9 cellular contexts compared by ENCODE assay signal in the genomic region with DNA sequence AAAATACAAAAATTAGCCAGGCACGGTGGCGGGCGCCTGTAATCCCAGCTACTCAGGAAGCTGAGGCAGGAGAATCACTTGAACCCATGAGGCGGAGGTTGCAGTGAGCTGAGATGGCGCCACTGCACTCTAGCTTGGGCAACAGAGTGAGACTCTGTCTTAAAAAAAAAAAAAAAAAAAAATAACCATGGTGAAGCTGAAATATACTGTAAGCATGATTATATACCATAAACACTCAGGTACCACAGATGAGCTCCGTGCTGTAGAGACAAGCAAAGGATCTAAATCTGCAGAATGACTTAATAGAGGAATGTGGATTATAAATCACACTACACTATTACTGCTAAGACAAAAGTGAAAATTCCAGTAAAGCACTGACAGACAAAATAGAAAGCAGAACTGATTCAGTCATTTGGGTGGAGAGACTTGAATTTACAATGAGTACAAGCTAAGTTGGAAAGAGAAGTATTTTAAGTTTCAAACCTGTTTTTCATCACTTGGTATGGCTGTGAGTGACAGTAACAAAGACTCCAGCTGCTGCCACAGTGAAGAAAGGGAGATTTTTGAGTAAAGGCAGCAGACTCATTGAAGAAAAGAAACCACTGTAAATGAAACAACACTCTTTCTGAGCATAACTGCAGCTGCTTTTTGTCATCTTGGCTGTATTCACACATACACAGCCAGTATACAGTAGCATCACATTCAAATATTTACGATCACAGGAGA.
A peak's percentile ranks its signal among the peaks of the same experiment; 100 is the strongest.
DNase-seq lines count a peak whose midpoint lies in the region; ATAC-seq and TF ChIP-seq lines count a peak whose summit lies in the region.
"Had no signal": no experiment of that assay in that cellular context is flagged by ENCODE, and none has a peak within 500 bp of the region (broad histone marks: within the 10 kb centered on the region; RNA-seq: fewer than 3 reads in every experiment).

No MANE protein-coding gene starts in this region.

- H3K9me3 Mint-ChIP-seq in natural killer cell treated with Interleukin-12 subunit alpha and Interleukin-12 subunit beta and Interleukin-15 and Interleukin-18, amount 100 ng/mL, for 72 hours = no peaks in the 10 kb centered on the region
- H3K9me3 Mint-ChIP-seq in natural killer cell (no peaks in the 10 kb centered on the region), type B pancreatic cell (no peaks in the 10 kb centered on the region)

- no peak overlapping the region for H3K4me3 Mint-ChIP-seq in natural killer cell treated with Interleukin-12 subunit alpha and Interleukin-12 subunit beta and Interleukin-15 and Interleukin-18, amount 100 ng/mL, for 72 hours
- H3K4me3 Mint-ChIP-seq in natural killer cell (no peak overlapping the region), type B pancreatic cell (peak overlapping the region; percentile 4)

- peak overlapping the region; percentile 60 for H3K9ac ChIP-seq in SU-DHL-6 (ENCODE audit: low read length)

- peak overlapping the region; percentile 24 for H3K4me3 ChIP-seq in SU-DHL-6 (ENCODE audit: insufficient read depth, low read length, poor library complexity, severe bottlenecking)
- H3K4me3 ChIP-seq: sigmoid colon had no signal

- no peaks in the 10 kb centered on the region for H4K20me1 ChIP-seq in SU-DHL-6 (ENCODE audit: low read depth, low read length)

- no peak overlapping the region for H2AFZ ChIP-seq in SU-DHL-6 (ENCODE audit: low read depth, low read length, severe bottlenecking)

- H3K4me2 ChIP-seq in SU-DHL-6 (ENCODE audit: low read depth, low read length, poor library complexity, severe bottlenecking) = peak overlapping the region; percentile 76

- H3K9me2 ChIP-seq in SU-DHL-6 (replicated peaks; ENCODE audit: insufficient read depth, low read length) = no peaks in the 10 kb centered on the region

- peak overlapping the region; percentile 7 to 28 for H3K27ac Mint-ChIP-seq in natural killer cell treated with Interleukin-12 subunit alpha and Interleukin-12 subunit beta and Interleukin-15 and Interleukin-18, amount 100 ng/mL, for 72 hours
- no peak overlapping the region for H3K27ac Mint-ChIP-seq in natural killer cell
- peak overlapping the region; percentile 91 for H3K27ac Mint-ChIP-seq in type B pancreatic cell

- ATAC-seq in natural killer cell treated with Interleukin-12 subunit alpha and Interleukin-12 subunit beta and Interleukin-15 and Interleukin-18, amount 100 ng/mL, for 72 hours = peak; percentile 6 to 53
- no peak for ATAC-seq in natural killer cell
- ATAC-seq in HG02943 (IDR thresholded peaks at IDR 0.05; ENCODE audit: low read depth, unreplicated experiment) = peak; percentile 93
- no peak for ATAC-seq in omental fat pad (ENCODE audit: low FRiP score)

- no peaks in the 10 kb centered on the region for H3K27me3 ChIP-seq in SU-DHL-6 (ENCODE audit: low read length)
- H3K27me3 ChIP-seq: sigmoid colon had no signal

- TF ChIP-seq CTCF in natural killer cell (IDR thresholded peaks at IDR 0.05) (no peak), SU-DHL-6 (IDR thresholded peaks at IDR 0.05; ENCODE audit: insufficient read depth, low read length, poor library complexity, severe bottlenecking) (no peak), type B pancreatic cell (conservative IDR thresholded peaks at IDR 0.05) (no peak), omental fat pad (IDR thresholded peaks at IDR 0.05) (no peak)

- H3K79me2 ChIP-seq in SU-DHL-6 (ENCODE audit: insufficient read depth, low read length) = peaks cover 74% of the 10 kb centered on the region

- H3K36me3 Mint-ChIP-seq in natural killer cell treated with Interleukin-12 subunit alpha and Interleukin-12 subunit beta and Interleukin-15 and Interleukin-18, amount 100 ng/mL, for 72 hours = no peaks in the 10 kb centered on the region
- H3K36me3 Mint-ChIP-seq in natural killer cell = no peaks in the 10 kb centered on the region
- no peaks in the 10 kb centered on the region for H3K36me3 Mint-ChIP-seq in type B pancreatic cell

- peaks cover 13 to 24% of the 10 kb centered on the region in 2 donors for H3K4me1 Mint-ChIP-seq in natural killer cell treated with Interleukin-12 subunit alpha and Interleukin-12 subunit beta and Interleukin-15 and Interleukin-18, amount 100 ng/mL, for 72 hours (ENCODE audit: low read depth in 2 of 2)
- peaks cover 23 to 35% of the 10 kb centered on the region in 2 donors for H3K4me1 Mint-ChIP-seq in natural killer cell
- peaks cover 12% of the 10 kb centered on the region for H3K4me1 Mint-ChIP-seq in type B pancreatic cell (ENCODE audit: unreplicated experiment)

- no peaks in the 10 kb centered on the region for H3K36me3 ChIP-seq in SU-DHL-6 (ENCODE audit: low read length)
- H3K36me3 ChIP-seq: sigmoid colon had no signal

- peaks cover 68% of the 10 kb centered on the region for H3F3A ChIP-seq in SU-DHL-6 (ENCODE audit: insufficient read depth)

- DNase-seq in natural killer cell treated with Interleukin-12 subunit alpha and Interleukin-12 subunit beta and Interleukin-15 and Interleukin-18, amount 100 ng/mL, for 72 hours (ENCODE audit: low spot score) = no peak
- DNase-seq in natural killer cell (no peak), type B pancreatic cell (ENCODE audit: extremely low spot score, unreplicated experiment) (no peak), NCI-H2081 treated with DMSO at 0.1 percent for 48 hours (lab: John Stamatoyannopoulos, UW) (no peak), NCI-H446 treated with DMSO at 0.1 percent for 48 hours (lab: John Stamatoyannopoulos, UW) (no peak), omental fat pad (ENCODE audit: low spot score) (no peak)
- DNase-seq: sigmoid colon had no signal

- peak overlapping the region; percentile 98 for H3K27ac ChIP-seq in SU-DHL-6 (ENCODE audit: low read depth, low read length)

- intact Hi-C loops in natural killer cell (cut with micrococcal nuclease) = no loop called here

- no peaks in the 10 kb centered on the region for H3K27me3 Mint-ChIP-seq in natural killer cell treated with Interleukin-12 subunit alpha and Interleukin-12 subunit beta and Interleukin-15 and Interleukin-18, amount 100 ng/mL, for 72 hours
- H3K27me3 Mint-ChIP-seq in natural killer cell (ENCODE audit: low read depth in 2 of 2) (no peaks in the 10 kb centered on the region), type B pancreatic cell (no peaks in the 10 kb centered on the region)

- no peaks in the 10 kb centered on the region for H3K9me3 ChIP-seq in SU-DHL-6 (ENCODE audit: insufficient read depth, low read length)
- H3K9me3 ChIP-seq: sigmoid colon had no signal

Comparison
In these comparisons a context has a peak if more than half of its experiments do, and no peak if none do; other contexts are left out.
1. ATAC-seq: peak in natural killer cell treated with Interleukin-12 subunit alpha and Interleukin-12 subunit beta and Interleukin-15 and Interleukin-18, amount 100 ng/mL, for 72 hours (2 of 2) and HG02943 (single experiment); none in natural killer cell (0 of 3) and omental fat pad (single experiment).
2. H3K27ac Mint-ChIP-seq: peak in natural killer cell treated with Interleukin-12 subunit alpha and Interleukin-12 subunit beta and Interleukin-15 and Interleukin-18, amount 100 ng/mL, for 72 hours (2 of 2) and type B pancreatic cell (single experiment); none in natural killer cell (0 of 2).